Comparison of ENCODE assay signal across 22 cellular contexts in genomic region chr2:109344270-109344805, GRCh38.
"Had no signal": no experiment of that assay in that cellular context is flagged by ENCODE, and none has a peak within 500 bp of the region (broad histone marks: within the 10 kb centered on the region; RNA-seq: fewer than 3 reads in every experiment).

No MANE protein-coding gene starts in this region.

- H3K4me3 ChIP-seq: lower lobe of right lung, ovary, prostate gland, spleen, tibial artery had no signal

- ATAC-seq: activated CD8-positive, alpha-beta T cell treated with anti-CD3 and anti-CD28 coated beads, Interleukin-2, amount 10 ng/mL, durations not matched to agents 7 days and 5 days; lower lobe of right lung had no signal

- H3K27me3 ChIP-seq: ovary, spleen, tibial artery had no signal

- H3K9me3 ChIP-seq: lower lobe of right lung, ovary, prostate gland, spleen, tibial artery had no signal

- H3K36me3 Mint-ChIP-seq: activated naive CD4-positive, alpha-beta T cell treated with anti-CD3 and anti-CD28 coated beads, Interleukin-2, amount 50 U/mL, for 24 hours; naive B cell had no signal

- H3K27ac ChIP-seq: epithelial cell of prostate, lower lobe of right lung, ovary, prostate gland, spleen, tibial artery, WERI-Rb-1 had no signal

- DNase-seq: activated CD4-positive, alpha-beta T cell treated with anti-CD3 and anti-CD28 coated beads for 1 hour; activated CD4-positive, alpha-beta T cell treated with anti-CD3 and anti-CD28 coated beads, Interleukin-2, amount 50 U/mL, for 1 hour; activated CD8-positive, alpha-beta T cell treated with anti-CD3 and anti-CD28 coated beads, Interleukin-2, amount 10 ng/mL, durations not matched to agents 7 days and 5 days; activated gamma-delta T cell treated with Interleukin-2 at 50 U/mL for 16 hours; amniotic stem cell; cerebellar nuclear complex; cortex of kidney; kidney; lower lobe of right lung; naive B cell; ovary; spleen; stimulated activated CD4-positive, alpha-beta T cell treated with anti-CD3 and anti-CD28 coated beads, Interleukin-4, amount 100 ng/mL, for 1 hour; stimulated activated naive CD4-positive, alpha-beta T cell treated with Interleukin-2 at 50 U/mL for 16 hours; substantia nigra; tibial artery; WERI-Rb-1 had no signal

- H3K27me3 Mint-ChIP-seq: activated naive CD4-positive, alpha-beta T cell treated with anti-CD3 and anti-CD28 coated beads, Interleukin-2, amount 50 U/mL, for 24 hours had no signal

- H3K36me3 ChIP-seq: lower lobe of right lung, ovary, prostate gland, spleen, tibial artery, WERI-Rb-1 had no signal

- H3K4me1 ChIP-seq: prostate gland had no signal

- H3K9me3 Mint-ChIP-seq: activated naive CD4-positive, alpha-beta T cell treated with anti-CD3 and anti-CD28 coated beads, Interleukin-2, amount 50 U/mL, for 24 hours; naive B cell; T-helper 2 cell treated with Interferon-gamma antibody and Interleukin-4, amounts not matched to agents 5 μg/mL and 100 μg/mL, for 36 hours had no signal

- FAIRE-seq: kidney, TTC549 had no signal

- H3K27ac Mint-ChIP-seq: activated CD8-positive, alpha-beta T cell treated with anti-CD3 and anti-CD28 coated beads, Interleukin-2, amount 10 ng/mL, durations not matched to agents 7 days and 5 days; activated naive CD4-positive, alpha-beta T cell treated with anti-CD3 and anti-CD28 coated beads, Interleukin-2, amount 50 U/mL, for 24 hours; T-helper 2 cell treated with Interferon-gamma antibody and Interleukin-4, amounts not matched to agents 5 μg/mL and 100 μg/mL, for 36 hours had no signal

- H3K4me3 Mint-ChIP-seq: activated CD8-positive, alpha-beta T cell treated with anti-CD3 and anti-CD28 coated beads, Interleukin-2, amount 10 ng/mL, durations not matched to agents 7 days and 5 days; activated naive CD4-positive, alpha-beta T cell treated with anti-CD3 and anti-CD28 coated beads, Interleukin-2, amount 50 U/mL, for 24 hours; T-helper 2 cell treated with Interferon-gamma antibody and Interleukin-4, amounts not matched to agents 5 μg/mL and 100 μg/mL, for 36 hours had no signal
